Comparison of ENCODE assay signal across 8 cellular contexts in genomic region chr1:1019122-1019999, GRCh38. TPM values are rescaled to one million over a fixed set of nuclear protein-coding genes. Genes with fewer than 3 reads are reported as not detected.
DNase-seq lines count a peak whose midpoint lies in the region; ATAC-seq and TF ChIP-seq lines count a peak whose summit lies in the region.

No MANE protein-coding gene starts in this region.

- H3K27me3 Mint-ChIP-seq in activated B cell treated with CpG ODN at 0.5 μM for 24 hours: peaks cover 4% of the 10 kb centered on the region

- peak; percentile 71 for ATAC-seq in HG02642 (IDR thresholded peaks at IDR 0.05; ENCODE audit: poor library complexity, unreplicated experiment)
- ATAC-seq in activated B cell treated with CpG ODN at 0.5 μM for 24 hours (ENCODE audit: low read depth): peak; percentile 87
- ATAC-seq in left colon: peak; percentile 77

- intact Hi-C loops in activated B cell treated with CpG ODN at 0.5 μM for 24 hours (cut with micrococcal nuclease) (loop anchor here (1.0 to 2.0 kb wide), 2 partner anchors 17 to 45 kb away; no protein-coding TSS in a partner anchor), left colon (cut with DNase I, micrococcal nuclease) (no loop called here)

- H3K4me1 Mint-ChIP-seq in activated B cell treated with CpG ODN at 0.5 μM for 24 hours: peaks cover 14% of the 10 kb centered on the region

- H3K27ac Mint-ChIP-seq in activated B cell treated with CpG ODN at 0.5 μM for 24 hours: no peak overlapping the region

- no peak for TF ChIP-seq CTCF in activated B cell treated with CpG ODN at 0.5 μM for 24 hours (IDR thresholded peaks at IDR 0.05)

- peak overlapping the region; percentile 72 for H3K4me3 Mint-ChIP-seq in activated B cell treated with CpG ODN at 0.5 μM for 24 hours

- CTCF ChIA-PET in activated B cell treated with CpG ODN at 0.5 μM for 24 hours (lab: Charles Lee): interaction anchor here (1.0 to 1.4 kb wide), 5 partner anchors 13 to 286 kb away, joined by 3 to 8 read pairs (median 4); no protein-coding TSS in a partner anchor

- H3K9me3 Mint-ChIP-seq in activated B cell treated with CpG ODN at 0.5 μM for 24 hours: no peaks in the 10 kb centered on the region

- POLR2A ChIA-PET in activated B cell treated with CpG ODN at 0.5 μM for 24 hours (lab: Charles Lee): interaction anchor here (0.6 to 2.0 kb wide), 7 partner anchors 13 to 387 kb away, joined by 3 to 14 read pairs (median 3); no protein-coding TSS in a partner anchor

- no peaks in the 10 kb centered on the region for H3K36me3 Mint-ChIP-seq in activated B cell treated with CpG ODN at 0.5 μM for 24 hours (ENCODE audit: low read depth)

- DNase-seq in NCI-H2029 (lab: John Stamatoyannopoulos, UW) (peak; percentile 43), NCI-H2029 treated with DMSO at 0.1 percent for 48 hours (lab: John Stamatoyannopoulos, UW) (no peak), NCI-H1105 treated with DMSO at 0.1 percent for 48 hours (lab: John Stamatoyannopoulos, UW) (peak; percentile 33), activated B cell treated with CpG ODN at 0.5 μM for 24 hours (peak; percentile 84), left colon (peak; percentile 76 to 85)
- DNase-seq in central memory CD4-positive, alpha-beta T cell: peak; percentile 71
- peak; percentile 75 for DNase-seq in stimulated activated CD4-positive, alpha-beta T cell treated with anti-CD3 and anti-CD28 coated beads, Interleukin-1b, Interleukin-23, amount 100 ng/mL, for 48 hours

RNA-seq across cellular contexts. Expression of gene AGRN, which starts 0.6 kb away (rescaled TPM):
- total RNA-seq in activated B cell treated with CpG ODN at 0.5 μM for 24 hours (25.8 and 27.1 TPM in 2 replicates), left colon (10 to 100 TPM; 54.0 to 59.5 TPM)

RNA-seq across cellular contexts. Expression of gene ISG15, which starts 6.1 kb away (rescaled TPM):
- total RNA-seq in activated B cell treated with CpG ODN at 0.5 μM for 24 hours (25.8 and 28.9 TPM in 2 replicates), left colon (10 to 100 TPM; 31.2 to 37.9 TPM)

RNA-seq across cellular contexts. Expression of gene HES4, which starts 19.5 kb away (rescaled TPM):
- total RNA-seq in activated B cell treated with CpG ODN at 0.5 μM for 24 hours: 0.67 and 1.2 TPM in 2 replicates
- total RNA-seq in left colon: 10 to 100 TPM; 19.5 to 24.2 TPM

RNA-seq across cellular contexts. Expression of gene PERM1, which starts 37.5 kb away (rescaled TPM):
- total RNA-seq in activated B cell treated with CpG ODN at 0.5 μM for 24 hours (not detected in 2 replicates), left colon (under 1 TPM in 1 of 2 donors, not detected in 1; 0.14 TPM)

RNA-seq across cellular contexts. Expression of gene PLEKHN1, which starts 53.1 kb away (rescaled TPM):
- 1.3 and 1.4 TPM in 2 replicates for total RNA-seq in activated B cell treated with CpG ODN at 0.5 μM for 24 hours
- under 1 TPM; 0.58 to 0.95 TPM for total RNA-seq in left colon
